Comparison of ENCODE assay signal across 8 cellular contexts in genomic region chr9:92964607-92964975, GRCh38. TPM values are rescaled to one million over a fixed set of nuclear protein-coding genes. Genes with fewer than 3 reads are reported as not detected.
DNase-seq lines count a peak whose midpoint lies in the region; ATAC-seq and TF ChIP-seq lines count a peak whose summit lies in the region.

No MANE protein-coding gene starts in this region.

- no peak for DNase-seq in activated T-cell treated with anti-CD3 and anti-CD28 coated beads, Interleukin-2, amount 50 U/mL, for 4 hours
- no peak for DNase-seq in activated T-cell treated with anti-CD3 and anti-CD28 coated beads, Interleukin-2, amount 50 U/mL, for 1 hour
- no peak for DNase-seq in activated CD8-positive, alpha-beta T cell treated with anti-CD3 and anti-CD28 coated beads, Interleukin-2, amount 10 ng/mL, durations not matched to agents 7 days and 5 days
- peak in 1 of 3 donors; percentile 62 for DNase-seq in right lobe of liver
- DNase-seq in upper lobe of left lung: peak in 1 of 2 donors; percentile 76
- DNase-seq in ureter (ENCODE audit: low spot score): no peak

- TF ChIP-seq POLR2A in right lobe of liver (IDR thresholded peaks at IDR 0.05) (no peak), upper lobe of left lung (IDR thresholded peaks at IDR 0.05) (no peak)

- CTCF ChIA-PET in activated CD8-positive, alpha-beta T cell treated with anti-CD3 and anti-CD28 coated beads, Interleukin-2, amount 10 ng/mL, durations not matched to agents 7 days and 5 days (lab: Charles Lee): interaction anchor here (1.0 to 5.2 kb wide), 4 partner anchors 10 to 100 kb away, joined by 4 to 34 read pairs (median 4); no protein-coding TSS in a partner anchor

- POLR2A ChIA-PET in activated CD8-positive, alpha-beta T cell treated with anti-CD3 and anti-CD28 coated beads, Interleukin-2, amount 10 ng/mL, durations not matched to agents 7 days and 5 days (lab: Charles Lee): interaction anchor here (0.6 to 5.5 kb wide), 19 partner anchors 9 to 566 kb away, joined by 3 to 34 read pairs (median 5); no protein-coding TSS in a partner anchor

- no peaks in the 10 kb centered on the region for H3K27me3 Mint-ChIP-seq in activated T-cell treated with anti-CD3 and anti-CD28 coated beads, Interleukin-2, amount 50 U/mL, for 4 hours (ENCODE audit: low read depth)
- no peaks in the 10 kb centered on the region for H3K27me3 Mint-ChIP-seq in activated CD8-positive, alpha-beta T cell treated with anti-CD3 and anti-CD28 coated beads, Interleukin-2, amount 10 ng/mL, durations not matched to agents 7 days and 5 days (ENCODE audit: low read depth)

- no peak for TF ChIP-seq EP300 in upper lobe of left lung (IDR thresholded peaks at IDR 0.05)

- ATAC-seq in activated T-cell treated with anti-CD3 and anti-CD28 coated beads, Interleukin-2, amount 50 U/mL, for 4 hours: peak in 1 of 2 donors; percentile 2
- peak; percentile 11 for ATAC-seq in activated CD8-positive, alpha-beta T cell treated with anti-CD3 and anti-CD28 coated beads, Interleukin-2, amount 10 ng/mL, durations not matched to agents 7 days and 5 days
- peak; percentile 8 to 21 (median 14) for ATAC-seq in right lobe of liver
- ATAC-seq in upper lobe of left lung (ENCODE audit: low FRiP score in 2 of 2): peak in 1 of 2 donors; percentile 9
- ATAC-seq in GM18519 (IDR thresholded peaks at IDR 0.05; ENCODE audit: low FRiP score, unreplicated experiment): no peak
- ATAC-seq in HG02938 (IDR thresholded peaks at IDR 0.05; ENCODE audit: unreplicated experiment): no peak

- TF ChIP-seq CTCF in right lobe of liver (IDR thresholded peaks at IDR 0.05) (no peak), upper lobe of left lung (IDR thresholded peaks at IDR 0.05) (no peak)

- H3K4me1 ChIP-seq in right lobe of liver: no peaks in the 10 kb centered on the region
- peaks cover 11 to 38% (median 14%) of the 10 kb centered on the region in 4 donors for H3K4me1 ChIP-seq in upper lobe of left lung

- H3K27me3 ChIP-seq in right lobe of liver (no peaks in the 10 kb centered on the region), upper lobe of left lung (no peaks in the 10 kb centered on the region)

- H3K36me3 Mint-ChIP-seq in activated T-cell treated with anti-CD3 and anti-CD28 coated beads, Interleukin-2, amount 50 U/mL, for 4 hours (ENCODE audit: insufficient read depth): peaks cover 7% of the 10 kb centered on the region
- H3K36me3 Mint-ChIP-seq in activated CD8-positive, alpha-beta T cell treated with anti-CD3 and anti-CD28 coated beads, Interleukin-2, amount 10 ng/mL, durations not matched to agents 7 days and 5 days (ENCODE audit: low read depth): peaks cover 68% of the 10 kb centered on the region

- peak overlapping the region; percentile 95 for H3K4me3 Mint-ChIP-seq in activated T-cell treated with anti-CD3 and anti-CD28 coated beads, Interleukin-2, amount 50 U/mL, for 4 hours
- peak overlapping the region; percentile 91 for H3K4me3 Mint-ChIP-seq in activated CD8-positive, alpha-beta T cell treated with anti-CD3 and anti-CD28 coated beads, Interleukin-2, amount 10 ng/mL, durations not matched to agents 7 days and 5 days

- intact Hi-C loops in right lobe of liver (cut with DNase I): no loop called here

- H3K27ac Mint-ChIP-seq in activated CD8-positive, alpha-beta T cell treated with anti-CD3 and anti-CD28 coated beads, Interleukin-2, amount 10 ng/mL, durations not matched to agents 7 days and 5 days: peak overlapping the region; percentile 100

- H3K4me3 ChIP-seq in right lobe of liver (peak overlapping the region; percentile 19 to 41 (median 25)), upper lobe of left lung (peak overlapping the region; percentile 15 to 52 (median 40))

- H3K27ac ChIP-seq in right lobe of liver (peak overlapping the region; percentile 56 to 73 (median 63)), upper lobe of left lung (peak overlapping the region; percentile 85 to 94 (median 89))

- peaks cover 5% of the 10 kb centered on the region for H3K9me3 Mint-ChIP-seq in activated T-cell treated with anti-CD3 and anti-CD28 coated beads, Interleukin-2, amount 50 U/mL, for 4 hours
- H3K9me3 Mint-ChIP-seq in activated CD8-positive, alpha-beta T cell treated with anti-CD3 and anti-CD28 coated beads, Interleukin-2, amount 10 ng/mL, durations not matched to agents 7 days and 5 days (ENCODE audit: insufficient read depth): peaks cover 7% of the 10 kb centered on the region

- no peaks in the 10 kb centered on the region for H3K9me3 ChIP-seq in right lobe of liver
- peaks cover 0 to 5% (median 0%) of the 10 kb centered on the region in 4 donors for H3K9me3 ChIP-seq in upper lobe of left lung

- WGBS in right lobe of liver (ENCODE audit: insufficient coverage, low coverage, low lambda C conversion rate, missing lambda C conversion rate): no CpG with 5 or more reads among the region's 14 CpGs
- 70 to 80% methylated on average over 5 to 9 of the region's 14 CpGs for WGBS in upper lobe of left lung, 2 donors

- peaks cover 73% of the 10 kb centered on the region for H3K4me1 Mint-ChIP-seq in activated T-cell treated with anti-CD3 and anti-CD28 coated beads, Interleukin-2, amount 50 U/mL, for 4 hours (ENCODE audit: low read depth)
- peaks cover 63% of the 10 kb centered on the region for H3K4me1 Mint-ChIP-seq in activated CD8-positive, alpha-beta T cell treated with anti-CD3 and anti-CD28 coated beads, Interleukin-2, amount 10 ng/mL, durations not matched to agents 7 days and 5 days (ENCODE audit: low read depth)

- no peaks in the 10 kb centered on the region for H3K36me3 ChIP-seq in right lobe of liver
- H3K36me3 ChIP-seq in upper lobe of left lung: no peaks in the 10 kb centered on the region

RNA-seq across cellular contexts. Expression of gene FGD3, which starts 17.3 kb away (rescaled TPM):
- total RNA-seq in activated T-cell treated with anti-CD3 and anti-CD28 coated beads, Interleukin-2, amount 50 U/mL, for 4 hours: 10 to 100 TPM; 32.5 to 36.3 (median 32.6) TPM
- total RNA-seq in activated CD8-positive, alpha-beta T cell treated with anti-CD3 and anti-CD28 coated beads, Interleukin-2, amount 10 ng/mL, durations not matched to agents 7 days and 5 days: 100 to 1,000 TPM; 104 to 107 TPM
- total RNA-seq in right lobe of liver (1 to 10 TPM; 1.7 to 3.1 (median 2.4) TPM), upper lobe of left lung (10 to 100 TPM; 14.0 to 45.1 (median 22.3) TPM), ureter (55.4 TPM)

Comparison
In these comparisons a context has a peak if more than half of its experiments do, and no peak if none do; other contexts are left out.
1. ATAC-seq: peak in activated CD8-positive, alpha-beta T cell treated with anti-CD3 and anti-CD28 coated beads, Interleukin-2, amount 10 ng/mL, durations not matched to agents 7 days and 5 days (single experiment) and right lobe of liver (4 of 4); none in GM18519 (single experiment) and HG02938 (single experiment).